Comparison of ENCODE assay signal across 15 cellular contexts in genomic region chr2:97770450-97770849, GRCh38. TPM values are rescaled to one million over a fixed set of nuclear protein-coding genes. Genes with fewer than 3 reads are reported as not detected.
DNase-seq lines count a peak whose midpoint lies in the region; ATAC-seq and TF ChIP-seq lines count a peak whose summit lies in the region.
"Had no signal": no experiment of that assay in that cellular context is flagged by ENCODE, and none has a peak within 500 bp of the region (broad histone marks: within the 10 kb centered on the region; RNA-seq: fewer than 3 reads in every experiment).

No MANE protein-coding gene starts in this region.

- H3K36me3 Mint-ChIP-seq in endodermal cell (ENCODE audit: low read depth) (peaks cover 50% of the 10 kb centered on the region), osteocyte (ENCODE audit: unreplicated experiment) (peaks cover 40% of the 10 kb centered on the region)
- H3K36me3 Mint-ChIP-seq in naive thymus-derived CD8-positive, alpha-beta T cell = peaks cover 0 to 60% (median 10%) of the 10 kb centered on the region in 3 donors

- H3K36me3 ChIP-seq in HUES48 (ENCODE audit: control insufficient read depth, insufficient read depth, low read length) (peaks cover 20% of the 10 kb centered on the region), endodermal cell (ENCODE audit: control insufficient read depth, insufficient read depth, low read length) (peaks cover 69% of the 10 kb centered on the region), WERI-Rb-1 (peaks cover 14% of the 10 kb centered on the region)

- H3K27ac Mint-ChIP-seq in endodermal cell = no peak overlapping the region
- no peak overlapping the region for H3K27ac Mint-ChIP-seq in osteocyte (ENCODE audit: unreplicated experiment)
- no peak overlapping the region for H3K27ac Mint-ChIP-seq in naive thymus-derived CD8-positive, alpha-beta T cell

- WGBS in endodermal cell (ENCODE audit: insufficient coverage in 1 of 2, insufficient read length in 1 of 2), 2 experiments = 33 to 63% methylated on average over 3 to 4 of the region's 4 CpGs

- H3K27me3 Mint-ChIP-seq in endodermal cell (ENCODE audit: insufficient read depth) (no peaks in the 10 kb centered on the region), osteocyte (ENCODE audit: unreplicated experiment) (no peaks in the 10 kb centered on the region)
- no peaks in the 10 kb centered on the region for H3K27me3 Mint-ChIP-seq in naive thymus-derived CD8-positive, alpha-beta T cell
- H3K27me3 Mint-ChIP-seq: CD4-positive, CD25-positive, alpha-beta regulatory T cell; IgD-negative memory B cell had no signal

- H3K27me3 ChIP-seq in HUES48 (ENCODE audit: control insufficient read depth, insufficient read depth, low read length) (0 out of 2 replicates have a peak, but pooled peaks cover 6% of the 10 kb centered on the region), endodermal cell (ENCODE audit: control insufficient read depth, insufficient read depth, low read length, poor library complexity, severe bottlenecking) (no peaks in the 10 kb centered on the region), WERI-Rb-1 (ENCODE audit: insufficient read depth, low read depth, severe bottlenecking) (no peaks in the 10 kb centered on the region)
- H3K27me3 ChIP-seq: BLaER1 treated with 17β-estradiol and CSF1 and Interleukin-3, amounts not matched to agents 10 nM and 100 nM had no signal

- H3K9ac ChIP-seq in HUES48 (ENCODE audit: low read depth, low read length) (no peak overlapping the region), endodermal cell (ENCODE audit: extremely low read depth, low read length, poor library complexity, severe bottlenecking) (no peak overlapping the region)
- H3K9ac ChIP-seq: BLaER1 treated with 17β-estradiol and CSF1 and Interleukin-3, amounts not matched to agents 10 nM and 100 nM had no signal

- no peak for TF ChIP-seq CTCF in endodermal cell (conservative IDR thresholded peaks at IDR 0.05)
- no peak for TF ChIP-seq CTCF in osteocyte (IDR thresholded peaks at IDR 0.05)
- TF ChIP-seq CTCF in WERI-Rb-1 (IDR thresholded peaks at IDR 0.05; ENCODE audit: low read depth, low read length) = no peak

- H3K4me3 ChIP-seq in HUES48 (ENCODE audit: low read depth, low read length) (peak overlapping the region; percentile 22; the same call in 1 of the 2 replicates), endodermal cell (ENCODE audit: low read length) (no peak overlapping the region), WERI-Rb-1 (ENCODE audit: low read depth, low read length) (no peak overlapping the region)
- H3K4me3 ChIP-seq: BLaER1 treated with 17β-estradiol and CSF1 and Interleukin-3, amounts not matched to agents 10 nM and 100 nM had no signal

- ATAC-seq in HG02973 (IDR thresholded peaks at IDR 0.05; ENCODE audit: unreplicated experiment) = no peak
- ATAC-seq in GM21529 (IDR thresholded peaks at IDR 0.05; ENCODE audit: unreplicated experiment) = no peak
- no peak for ATAC-seq in naive thymus-derived CD8-positive, alpha-beta T cell

- peaks cover 22% of the 10 kb centered on the region for H3K4me1 ChIP-seq in HUES48 (ENCODE audit: control insufficient read depth, insufficient read depth, low read length)
- peaks cover 11% of the 10 kb centered on the region for H3K4me1 ChIP-seq in endodermal cell (ENCODE audit: control insufficient read depth, insufficient read depth, low read length)

- H3K4me3 Mint-ChIP-seq in endodermal cell (no peak overlapping the region), osteocyte (ENCODE audit: unreplicated experiment) (no peak overlapping the region)
- H3K4me3 Mint-ChIP-seq in naive thymus-derived CD8-positive, alpha-beta T cell = no peak overlapping the region
- H3K4me3 Mint-ChIP-seq: CD4-positive, CD25-positive, alpha-beta regulatory T cell; IgD-negative memory B cell had no signal

- POLR2A ChIA-PET in naive thymus-derived CD8-positive, alpha-beta T cell (lab: Charles Lee) = no interaction called here

- H3K27ac ChIP-seq in HUES48 (ENCODE audit: low read depth, low read length) (no peak overlapping the region), endodermal cell (ENCODE audit: low read depth, low read length) (no peak overlapping the region), WERI-Rb-1 (no peak overlapping the region)
- H3K27ac ChIP-seq: BLaER1 treated with 17β-estradiol and CSF1 and Interleukin-3, amounts not matched to agents 10 nM and 100 nM had no signal

- H3K4me1 Mint-ChIP-seq in endodermal cell (peaks cover 34% of the 10 kb centered on the region), osteocyte (ENCODE audit: unreplicated experiment) (peaks cover 2% of the 10 kb centered on the region)
- peaks cover 0 to 8% (median 6%) of the 10 kb centered on the region in 4 donors for H3K4me1 Mint-ChIP-seq in naive thymus-derived CD8-positive, alpha-beta T cell

- H3K9me3 Mint-ChIP-seq in endodermal cell (no peaks in the 10 kb centered on the region), osteocyte (ENCODE audit: unreplicated experiment) (no peaks in the 10 kb centered on the region)
- no peaks in the 10 kb centered on the region for H3K9me3 Mint-ChIP-seq in naive thymus-derived CD8-positive, alpha-beta T cell
- H3K9me3 Mint-ChIP-seq: CD4-positive, CD25-positive, alpha-beta regulatory T cell; IgD-negative memory B cell had no signal

- H3K9me3 ChIP-seq in HUES48 (ENCODE audit: control insufficient read depth, insufficient read depth, low read length) = no peaks in the 10 kb centered on the region
- H3K9me3 ChIP-seq in endodermal cell (ENCODE audit: control insufficient read depth, low read length) = no peaks in the 10 kb centered on the region
- no peaks in the 10 kb centered on the region for H3K9me3 ChIP-seq in WERI-Rb-1 (ENCODE audit: severe bottlenecking)
- H3K9me3 ChIP-seq: BLaER1 treated with 17β-estradiol and CSF1 and Interleukin-3, amounts not matched to agents 10 nM and 100 nM had no signal

- peak; percentile 42 for DNase-seq in ELF-1 (ENCODE audit: low read depth, low spot score)
- DNase-seq in endodermal cell = peak; percentile 34
- DNase-seq in osteocyte (ENCODE audit: extremely low spot score, unreplicated experiment) = peak; percentile 0
- no peak for DNase-seq in WERI-Rb-1
- DNase-seq in naive thymus-derived CD8-positive, alpha-beta T cell = no peak
- DNase-seq: ACHN; CD4-positive, CD25-positive, alpha-beta regulatory T cell; DMS79 had no signal

RNA-seq across cellular contexts. Expression of gene ZAP70, which starts 57.1 kb away (rescaled TPM):
- total RNA-seq in endodermal cell = 10 to 100 TPM in 1 of 2 donors, 1 to 10 TPM in 1; 8.3 to 10.4 TPM
- 1.8 TPM for polyA plus RNA-seq in endodermal cell (2013, experiment 1 of 2)
- 3.1 TPM for polyA plus RNA-seq in endodermal cell (2013, experiment 2 of 2)
- 0.44 and 1.1 TPM in 2 replicates for total RNA-seq in osteocyte
- 100 to 1,000 TPM; 490 to 503 TPM for total RNA-seq in naive thymus-derived CD8-positive, alpha-beta T cell
- polyA plus RNA-seq in naive thymus-derived CD8-positive, alpha-beta T cell = 100 to 1,000 TPM; 131 to 168 (median 149) TPM
- total RNA-seq: A172, H4 had no signal

Comparison
In these comparisons a context has a peak if more than half of its experiments do, and no peak if none do; other contexts are left out.
1. DNase-seq: peak in ELF-1 (single experiment), endodermal cell (single experiment) and osteocyte (single experiment); none in WERI-Rb-1 (single experiment) and naive thymus-derived CD8-positive, alpha-beta T cell (0 of 10).
2. RNA of gene ZAP70, which starts 57.1 kb away (total RNA-seq): 490 to 503 TPM in naive thymus-derived CD8-positive, alpha-beta T cell; 8.3 to 10.4 TPM in endodermal cell and 0.44 to 1.1 TPM in osteocyte; every median in the first group is over 10 times any median in the second.